ENCODE assay signal across 10 cellular contexts in genomic region chr2:96353032-96353561, GRCh38. TPM values are rescaled to one million over a fixed set of nuclear protein-coding genes. Genes with fewer than 3 reads are reported as not detected.
DNase-seq lines count a peak whose midpoint lies in the region; ATAC-seq and TF ChIP-seq lines count a peak whose summit lies in the region.
"Had no signal": no experiment of that assay in that cellular context is flagged by ENCODE, and none has a peak within 500 bp of the region (broad histone marks: within the 10 kb centered on the region; RNA-seq: fewer than 3 reads in every experiment).

No MANE protein-coding gene starts in this region.

- peak; percentile 58 for DNase-seq in MCF 10A (ENCODE audit: unreplicated experiment)
- DNase-seq in mammary epithelial cell: no peak
- DNase-seq in astrocyte of the hippocampus (ENCODE audit: low read depth, low spot score): peak; percentile 44
- peak in 1 of 2 donors; percentile 38 for DNase-seq in left colon
- no peak for DNase-seq in stimulated activated CD4-positive, alpha-beta T cell treated with anti-CD3 and anti-CD28 coated beads, Interleukin-4, amount 100 ng/mL, for 1 hour
- no peak for DNase-seq in activated CD4-positive, alpha-beta T cell treated with anti-CD3 and anti-CD28 coated beads, Interleukin-2, amount 10 ng/mL, durations not matched to agents 7 days and 5 days
- no peak for DNase-seq in activated T-cell treated with anti-CD3 and anti-CD28 coated beads for 4 hours
- DNase-seq: effector memory CD4-positive, alpha-beta T cell had no signal

- intact Hi-C loops in MCF 10A (cut with micrococcal nuclease) (no loop called here), mammary epithelial cell (cut with micrococcal nuclease) (no loop called here), left colon (cut with DNase I, micrococcal nuclease) (no loop called here)

- dilution Hi-C loops in mammary epithelial cell (cut with HindIII; ENCODE audit: low sequenced_read_pairs): no loop called here

- ATAC-seq in left colon (peak; percentile 32), GM21576 (IDR thresholded peaks at IDR 0.05; ENCODE audit: unreplicated experiment) (no peak)

- H3K79me2 ChIP-seq in mammary epithelial cell (ENCODE audit: insufficient read depth, low read length): no peaks in the 10 kb centered on the region

- no peaks in the 10 kb centered on the region for H3K9me3 ChIP-seq in mammary epithelial cell (replicated peaks; ENCODE audit: insufficient read depth, low read length)

- no peaks in the 10 kb centered on the region for H4K20me1 ChIP-seq in mammary epithelial cell (ENCODE audit: insufficient read depth, low read length)

- no peak overlapping the region for H2AFZ ChIP-seq in mammary epithelial cell (ENCODE audit: low read depth, low read length)

- no peak for TF ChIP-seq CTCF in MCF 10A (IDR thresholded peaks at IDR 0.05; ENCODE audit: unreplicated experiment)
- no peak for TF ChIP-seq CTCF in mammary epithelial cell (conservative IDR thresholded peaks at IDR 0.05 in 1 of 2, IDR thresholded peaks at IDR 0.05 in 1 of 2; ENCODE audit: extremely low read depth in 1 of 2, insufficient read depth in 1 of 2, low read depth in 1 of 2, low read length in 2 of 2)

- POLR2A ChIA-PET in MCF 10A (lab: Yijun Ruan, JAX): no interaction called here
- POLR2A ChIA-PET in activated CD4-positive, alpha-beta T cell treated with anti-CD3 and anti-CD28 coated beads, Interleukin-2, amount 10 ng/mL, durations not matched to agents 7 days and 5 days (lab: Charles Lee): no interaction called here

- in situ Hi-C loops in mammary epithelial cell (cut with MboI; ENCODE audit: low sequenced_read_pairs in 2 of 2): no loop called here

- no peaks in the 10 kb centered on the region for H3K27me3 ChIP-seq in mammary epithelial cell (ENCODE audit: insufficient read depth, low read length)

- no peaks in the 10 kb centered on the region for H3K4me1 Mint-ChIP-seq in MCF 10A (ENCODE audit: insufficient read depth, unreplicated experiment)
- H3K4me1 Mint-ChIP-seq in activated CD4-positive, alpha-beta T cell treated with anti-CD3 and anti-CD28 coated beads, Interleukin-2, amount 10 ng/mL, durations not matched to agents 7 days and 5 days: no peaks in the 10 kb centered on the region

- no peak overlapping the region for H3K9ac ChIP-seq in mammary epithelial cell (ENCODE audit: insufficient read depth, low read length)

- no peaks in the 10 kb centered on the region for H3K9me3 Mint-ChIP-seq in MCF 10A (ENCODE audit: unreplicated experiment)
- no peaks in the 10 kb centered on the region for H3K9me3 Mint-ChIP-seq in activated CD4-positive, alpha-beta T cell treated with anti-CD3 and anti-CD28 coated beads, Interleukin-2, amount 10 ng/mL, durations not matched to agents 7 days and 5 days

- no peak overlapping the region for H3K27ac ChIP-seq in mammary epithelial cell (ENCODE audit: insufficient read depth, low read depth, low read length)

- peaks cover 15% of the 10 kb centered on the region for H3K36me3 ChIP-seq in mammary epithelial cell (ENCODE audit: insufficient read depth, low read length)

- H3K4me3 Mint-ChIP-seq in MCF 10A (ENCODE audit: unreplicated experiment): no peak overlapping the region
- no peak overlapping the region for H3K4me3 Mint-ChIP-seq in activated CD4-positive, alpha-beta T cell treated with anti-CD3 and anti-CD28 coated beads, Interleukin-2, amount 10 ng/mL, durations not matched to agents 7 days and 5 days

- WGBS in mammary epithelial cell (ENCODE audit: low coverage, missing lambda C conversion rate): 42% methylated on average over 9 of the region's 9 CpGs

- H3K4me2 ChIP-seq in mammary epithelial cell (ENCODE audit: insufficient read depth, low read depth, low read length): no peak overlapping the region

- peaks cover 29% of the 10 kb centered on the region for H3K36me3 Mint-ChIP-seq in MCF 10A (ENCODE audit: insufficient read depth, unreplicated experiment)
- H3K36me3 Mint-ChIP-seq in activated CD4-positive, alpha-beta T cell treated with anti-CD3 and anti-CD28 coated beads, Interleukin-2, amount 10 ng/mL, durations not matched to agents 7 days and 5 days (ENCODE audit: low read depth): peaks cover 61% of the 10 kb centered on the region

- H3K27me3 Mint-ChIP-seq in MCF 10A (ENCODE audit: insufficient read depth, unreplicated experiment): no peaks in the 10 kb centered on the region
- H3K27me3 Mint-ChIP-seq in activated CD4-positive, alpha-beta T cell treated with anti-CD3 and anti-CD28 coated beads, Interleukin-2, amount 10 ng/mL, durations not matched to agents 7 days and 5 days: no peaks in the 10 kb centered on the region

- H3K27ac Mint-ChIP-seq in MCF 10A (ENCODE audit: low read depth, unreplicated experiment): no peak overlapping the region
- H3K27ac Mint-ChIP-seq in activated CD4-positive, alpha-beta T cell treated with anti-CD3 and anti-CD28 coated beads, Interleukin-2, amount 10 ng/mL, durations not matched to agents 7 days and 5 days: no peak overlapping the region

- no peaks in the 10 kb centered on the region for H3K4me1 ChIP-seq in mammary epithelial cell (ENCODE audit: insufficient read depth, low read length)

- no peak overlapping the region for H3K4me3 ChIP-seq in mammary epithelial cell (replicated peaks in 1 of 3; ENCODE audit: insufficient read depth in 1 of 3, low read depth in 2 of 3, low read length in 3 of 3)

- no TSS peak for BruUV-seq in MCF 10A (replicated peaks; lab: Mats Ljungman, UMichigan)
- BruUV-seq in mammary epithelial cell (replicated peaks; lab: Mats Ljungman, UMichigan): no TSS peak

- CTCF ChIA-PET in MCF 10A (lab: Yijun Ruan, JAX): interaction anchor here (1.4 kb wide), 1 partner anchor 156 kb away, joined by 5 read pairs; no protein-coding TSS in a partner anchor
- CTCF ChIA-PET in mammary epithelial cell (lab: Charles Lee; ENCODE audit: low non-redundant PET): no interaction called here
- CTCF ChIA-PET in activated CD4-positive, alpha-beta T cell treated with anti-CD3 and anti-CD28 coated beads, Interleukin-2, amount 10 ng/mL, durations not matched to agents 7 days and 5 days (lab: Charles Lee): interaction anchor here (0.5 to 1.8 kb wide), 3 partner anchors 13 to 86 kb away, joined by 3 read pairs; no protein-coding TSS in a partner anchor

RNA-seq across cellular contexts. Expression of gene NCAPH, which starts 17.5 kb away (rescaled TPM):
- total RNA-seq in MCF 10A (2022) (10.7 and 11.5 TPM in 2 replicates), mammary epithelial cell (10 to 100 TPM in 1 of 2 donors, 1 to 10 TPM in 1; 1.2 to 21.1 TPM), left colon (1 to 10 TPM; 2.0 to 7.3 TPM)
- 34.5 TPM for polyA plus RNA-seq in mammary epithelial cell
- polyA minus RNA-seq in mammary epithelial cell: 46.3 TPM
- 10 to 100 TPM; 82.4 to 84.6 TPM for total RNA-seq in activated CD4-positive, alpha-beta T cell treated with anti-CD3 and anti-CD28 coated beads, Interleukin-2, amount 10 ng/mL, durations not matched to agents 7 days and 5 days

RNA-seq across cellular contexts. Expression of gene ITPRIPL1, which starts 28.0 kb away (rescaled TPM):
- not detected in 2 replicates for total RNA-seq in MCF 10A (2022)
- 1 to 10 TPM in 1 of 2 donors, under 1 TPM in 1; 0.28 to 1.3 TPM for total RNA-seq in mammary epithelial cell
- polyA plus RNA-seq in mammary epithelial cell: 0.17 TPM
- polyA minus RNA-seq in mammary epithelial cell: not detected
- under 1 TPM; 0.58 to 0.92 TPM for total RNA-seq in left colon
- total RNA-seq in activated CD4-positive, alpha-beta T cell treated with anti-CD3 and anti-CD28 coated beads, Interleukin-2, amount 10 ng/mL, durations not matched to agents 7 days and 5 days: 10 to 100 TPM; 33.3 to 39.2 TPM
- total RNA-seq: A172 had no signal

RNA-seq across cellular contexts. Expression of gene SNRNP200, which starts 47.8 kb away (rescaled TPM):
- 115 and 116 TPM in 2 replicates for total RNA-seq in MCF 10A (2022)
- 10 to 100 TPM; 45.5 to 93.8 TPM for total RNA-seq in mammary epithelial cell
- polyA plus RNA-seq in mammary epithelial cell: 108 TPM
- 191 TPM for polyA minus RNA-seq in mammary epithelial cell
- 10 to 100 TPM; 84.8 to 94.7 TPM for total RNA-seq in left colon
- 100 to 1,000 TPM; 170 to 178 TPM for total RNA-seq in activated CD4-positive, alpha-beta T cell treated with anti-CD3 and anti-CD28 coated beads, Interleukin-2, amount 10 ng/mL, durations not matched to agents 7 days and 5 days

Comparison
In these comparisons a context has a peak if more than half of its experiments do, and no peak if none do; other contexts are left out.
1. DNase-seq: peak in MCF 10A (single experiment) and astrocyte of the hippocampus (single experiment); none in mammary epithelial cell (single experiment), stimulated activated CD4-positive, alpha-beta T cell treated with anti-CD3 and anti-CD28 coated beads, Interleukin-4, amount 100 ng/mL, for 1 hour (single experiment), activated CD4-positive, alpha-beta T cell treated with anti-CD3 and anti-CD28 coated beads, Interleukin-2, amount 10 ng/mL, durations not matched to agents 7 days and 5 days (single experiment) and activated T-cell treated with anti-CD3 and anti-CD28 coated beads for 4 hours (single experiment).
2. RNA of gene ITPRIPL1, which starts 28.0 kb away (total RNA-seq): 33.3 to 39.2 TPM in activated CD4-positive, alpha-beta T cell treated with anti-CD3 and anti-CD28 coated beads, Interleukin-2, amount 10 ng/mL, durations not matched to agents 7 days and 5 days; 0.28 to 1.3 TPM in mammary epithelial cell, 0.58 to 0.92 TPM in left colon and not detected in MCF 10A; every median in the first group is over 10 times any median in the second.